Comparison of ENCODE assay signal across 1 cellular context in the genomic region with DNA sequence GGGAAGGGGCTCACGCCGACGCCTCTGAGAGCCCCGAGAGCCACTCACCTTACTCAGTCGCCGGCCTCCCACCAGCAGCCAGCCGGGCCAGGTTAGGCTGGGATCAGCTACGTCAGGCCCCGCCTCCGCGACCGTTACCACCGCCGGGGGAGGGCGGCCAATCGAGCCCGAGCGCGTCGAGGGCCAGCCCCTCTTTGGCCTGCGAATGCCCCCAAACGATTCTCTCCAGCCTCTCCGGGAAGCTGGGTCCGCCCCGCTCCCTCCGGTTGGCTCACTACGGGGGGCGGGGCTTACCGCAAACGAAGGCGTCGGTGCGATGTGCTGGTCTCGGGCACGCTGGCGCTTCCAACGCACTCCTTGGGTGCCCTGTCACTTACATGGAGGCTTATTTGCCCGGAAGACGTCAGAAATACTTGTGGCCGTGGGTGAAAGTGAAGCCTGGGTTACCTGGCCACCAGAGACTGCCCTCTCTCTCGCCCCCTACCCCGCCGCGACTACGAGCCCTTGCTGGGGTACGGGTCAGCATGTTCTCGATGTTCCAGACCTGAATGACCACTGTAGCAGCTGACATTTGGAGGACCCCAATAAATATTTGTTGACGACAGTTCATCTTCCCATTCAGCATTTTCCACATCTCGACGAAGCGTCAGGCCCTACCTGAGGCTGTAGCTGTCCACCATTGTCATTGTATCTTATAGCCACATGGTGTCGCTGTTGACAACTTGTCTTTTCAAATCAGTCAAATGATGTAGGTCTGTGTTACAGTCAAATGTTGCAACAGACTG.
TF ChIP-seq lines count a peak whose summit lies in the region.

A gene with protein sequence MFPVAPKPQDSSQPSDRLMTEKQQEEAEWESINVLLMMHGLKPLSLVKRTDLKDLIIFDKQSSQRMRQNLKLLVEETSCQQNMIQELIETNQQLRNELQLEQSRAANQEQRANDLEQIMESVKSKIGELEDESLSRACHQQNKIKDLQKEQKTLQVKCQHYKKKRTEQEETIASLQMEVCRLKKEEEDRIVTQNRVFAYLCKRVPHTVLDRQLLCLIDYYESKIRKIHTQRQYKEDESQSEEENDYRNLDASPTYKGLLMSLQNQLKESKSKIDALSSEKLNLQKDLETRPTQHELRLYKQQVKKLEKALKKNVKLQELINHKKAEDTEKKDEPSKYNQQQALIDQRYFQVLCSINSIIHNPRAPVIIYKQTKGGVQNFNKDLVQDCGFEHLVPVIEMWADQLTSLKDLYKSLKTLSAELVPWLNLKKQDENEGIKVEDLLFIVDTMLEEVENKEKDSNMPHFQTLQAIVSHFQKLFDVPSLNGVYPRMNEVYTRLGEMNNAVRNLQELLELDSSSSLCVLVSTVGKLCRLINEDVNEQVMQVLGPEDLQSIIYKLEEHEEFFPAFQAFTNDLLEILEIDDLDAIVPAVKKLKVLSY (minus strand): TSS at position 111 of the 785 bp plus-strand sequence. CDS start 21,333 bp downstream, outside the sequence.

TF ChIP-seq in K562, 482 proteins besides CTCF, POLR2A, EP300 and RAD21 (continued from another document and continues in another):
- peak; percentile 59 for TF ChIP-seq TBP (optimal IDR thresholded peaks at IDR 0.05; ENCODE audit: low read depth, low read length)
- peak in 1 of 2 experiments; percentile 37; a peak in 2 of 4 replicates for TF ChIP-seq RCOR1 (IDR thresholded peaks at IDR 0.05; ENCODE audit: borderline replicate concordance in 1 of 2, low read depth in 2 of 2, low read length in 2 of 2)
- TF ChIP-seq ERF (CRISPR knock-in tag; IDR thresholded peaks at IDR 0.05), result peak; percentile 78; the same call in 1 of the 2 replicates
- no peak for TF ChIP-seq MITF (IDR thresholded peaks at IDR 0.05)
- TF ChIP-seq ZNF133 (CRISPR knock-in tag; IDR thresholded peaks at IDR 0.05), result no peak
- no peak for TF ChIP-seq MXI1 (IDR thresholded peaks at IDR 0.05; ENCODE audit: low read depth, low read length)
- TF ChIP-seq, protein P1, sequence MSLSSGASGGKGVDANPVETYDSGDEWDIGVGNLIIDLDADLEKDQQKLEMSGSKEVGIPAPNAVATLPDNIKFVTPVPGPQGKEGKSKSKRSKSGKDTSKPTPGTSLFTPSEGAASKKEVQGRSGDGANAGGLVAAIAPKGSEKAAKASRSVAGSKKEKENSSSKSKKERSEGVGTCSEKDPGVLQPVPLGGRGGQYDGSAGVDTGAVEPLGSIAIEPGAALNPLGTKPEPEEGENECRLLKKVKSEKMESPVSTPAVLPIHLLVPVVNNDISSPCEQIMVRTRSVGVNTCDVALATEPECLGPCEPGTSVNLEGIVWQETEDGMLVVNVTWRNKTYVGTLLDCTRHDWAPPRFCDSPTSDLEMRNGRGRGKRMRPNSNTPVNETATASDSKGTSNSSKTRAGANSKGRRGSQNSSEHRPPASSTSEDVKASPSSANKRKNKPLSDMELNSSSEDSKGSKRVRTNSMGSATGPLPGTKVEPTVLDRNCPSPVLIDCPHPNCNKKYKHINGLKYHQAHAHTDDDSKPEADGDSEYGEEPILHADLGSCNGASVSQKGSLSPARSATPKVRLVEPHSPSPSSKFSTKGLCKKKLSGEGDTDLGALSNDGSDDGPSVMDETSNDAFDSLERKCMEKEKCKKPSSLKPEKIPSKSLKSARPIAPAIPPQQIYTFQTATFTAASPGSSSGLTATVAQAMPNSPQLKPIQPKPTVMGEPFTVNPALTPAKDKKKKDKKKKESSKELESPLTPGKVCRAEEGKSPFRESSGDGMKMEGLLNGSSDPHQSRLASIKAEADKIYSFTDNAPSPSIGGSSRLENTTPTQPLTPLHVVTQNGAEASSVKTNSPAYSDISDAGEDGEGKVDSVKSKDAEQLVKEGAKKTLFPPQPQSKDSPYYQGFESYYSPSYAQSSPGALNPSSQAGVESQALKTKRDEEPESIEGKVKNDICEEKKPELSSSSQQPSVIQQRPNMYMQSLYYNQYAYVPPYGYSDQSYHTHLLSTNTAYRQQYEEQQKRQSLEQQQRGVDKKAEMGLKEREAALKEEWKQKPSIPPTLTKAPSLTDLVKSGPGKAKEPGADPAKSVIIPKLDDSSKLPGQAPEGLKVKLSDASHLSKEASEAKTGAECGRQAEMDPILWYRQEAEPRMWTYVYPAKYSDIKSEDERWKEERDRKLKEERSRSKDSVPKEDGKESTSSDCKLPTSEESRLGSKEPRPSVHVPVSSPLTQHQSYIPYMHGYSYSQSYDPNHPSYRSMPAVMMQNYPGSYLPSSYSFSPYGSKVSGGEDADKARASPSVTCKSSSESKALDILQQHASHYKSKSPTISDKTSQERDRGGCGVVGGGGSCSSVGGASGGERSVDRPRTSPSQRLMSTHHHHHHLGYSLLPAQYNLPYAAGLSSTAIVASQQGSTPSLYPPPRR (CRISPR knock-in tag; IDR thresholded peaks at IDR 0.05; ENCODE audit: borderline replicate concordance), result peak; percentile 67; the same call in 1 of the 2 replicates
- no peak for TF ChIP-seq GABPB2 (CRISPR knock-in tag; conservative IDR thresholded peaks at IDR 0.05)
- no peak for TF ChIP-seq TRIM28 (IDR thresholded peaks at IDR 0.05)
- no peak for TF ChIP-seq NCOA6 (IDR thresholded peaks at IDR 0.05)
- TF ChIP-seq ZNF511 (CRISPR knock-in tag; IDR thresholded peaks at IDR 0.05), result no peak
- TF ChIP-seq SP1 (CRISPR knock-in tag; IDR thresholded peaks at IDR 0.05), result peak; percentile 96
- no peak for TF ChIP-seq RERE (CRISPR knock-in tag; IDR thresholded peaks at IDR 0.05; ENCODE audit: borderline replicate concordance)
- TF ChIP-seq THAP7 (CRISPR knock-in tag; IDR thresholded peaks at IDR 0.05), result no peak
- TF ChIP-seq POLR2B (IDR thresholded peaks at IDR 0.05; ENCODE audit: low read depth, partially characterized antibody), result peak; percentile 61
- no peak for TF ChIP-seq KDM1A (IDR thresholded peaks at IDR 0.05)
- TF ChIP-seq PURB (CRISPR knock-in tag; IDR thresholded peaks at IDR 0.05; ENCODE audit: low read depth), result no peak
- TF ChIP-seq BDP1 (IDR thresholded peaks at IDR 0.05; ENCODE audit: insufficient read depth, insufficient read length), result no peak
- TF ChIP-seq KDM5B (IDR thresholded peaks at IDR 0.05; ENCODE audit: insufficient replicate concordance, low read depth, low read length), result peak; percentile 72
- TF ChIP-seq LCOR (CRISPR knock-in tag; IDR thresholded peaks at IDR 0.05), result peak; percentile 90; the same call in 1 of the 2 replicates
- no peak for TF ChIP-seq ZNF282 (CRISPR knock-in tag; IDR thresholded peaks at IDR 0.05)
- TF ChIP-seq CTBP1 (IDR thresholded peaks at IDR 0.05; ENCODE audit: borderline replicate concordance), result peak; percentile 70
- TF ChIP-seq, protein P2, sequence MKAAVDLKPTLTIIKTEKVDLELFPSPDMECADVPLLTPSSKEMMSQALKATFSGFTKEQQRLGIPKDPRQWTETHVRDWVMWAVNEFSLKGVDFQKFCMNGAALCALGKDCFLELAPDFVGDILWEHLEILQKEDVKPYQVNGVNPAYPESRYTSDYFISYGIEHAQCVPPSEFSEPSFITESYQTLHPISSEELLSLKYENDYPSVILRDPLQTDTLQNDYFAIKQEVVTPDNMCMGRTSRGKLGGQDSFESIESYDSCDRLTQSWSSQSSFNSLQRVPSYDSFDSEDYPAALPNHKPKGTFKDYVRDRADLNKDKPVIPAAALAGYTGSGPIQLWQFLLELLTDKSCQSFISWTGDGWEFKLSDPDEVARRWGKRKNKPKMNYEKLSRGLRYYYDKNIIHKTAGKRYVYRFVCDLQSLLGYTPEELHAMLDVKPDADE (conservative IDR thresholded peaks at IDR 0.05; ENCODE audit: control insufficient read depth, low read depth, low read length), result peak; percentile 57; the same call in 1 of the 2 replicates
- no peak for TF ChIP-seq POLR3G (IDR thresholded peaks at IDR 0.05; ENCODE audit: extremely low read depth, insufficient read length, insufficient replicate concordance)
- TF ChIP-seq ATF1 (CRISPR knock-in tag; IDR thresholded peaks at IDR 0.05), result peak; percentile 48; the same call in 1 of the 2 replicates
- TF ChIP-seq ATF1 (tag; IDR thresholded peaks at IDR 0.05), result peak; percentile 84
- TF ChIP-seq MAFG (tag; conservative IDR thresholded peaks at IDR 0.05), result no peak
- TF ChIP-seq KAT8 (IDR thresholded peaks at IDR 0.05; ENCODE audit: low read depth), result no peak
- no peak for TF ChIP-seq GTF2E2 (tag; IDR thresholded peaks at IDR 0.05)
- no peak for TF ChIP-seq TSHZ1 (CRISPR knock-in tag; IDR thresholded peaks at IDR 0.05)
- TF ChIP-seq E2F3 (CRISPR knock-in tag; IDR thresholded peaks at IDR 0.05), result no peak; the same call in 1 of the 2 replicates
- peak; percentile 69; the same call in 1 of the 2 replicates for TF ChIP-seq E2F5 (CRISPR knock-in tag; IDR thresholded peaks at IDR 0.05)
- TF ChIP-seq MECOM (CRISPR knock-in tag; IDR thresholded peaks at IDR 0.05), result no peak
- no peak for TF ChIP-seq FOXA3 (CRISPR knock-in tag; conservative IDR thresholded peaks at IDR 0.05 in 1 of 2, IDR thresholded peaks at IDR 0.05 in 1 of 2)
